Comparison of ENCODE assay signal across 1 cellular context in genomic region chr3:127735767-127736693, GRCh38.
TF ChIP-seq lines count a peak whose summit lies in the region.

No MANE protein-coding gene starts in this region.

TF ChIP-seq in GM12878, 131 proteins besides CTCF, POLR2A, EP300 and RAD21 (continued from another document and continues in another):
- TF ChIP-seq JUNB (IDR thresholded peaks at IDR 0.05) (peak; percentile 71), SIX5 (IDR thresholded peaks at IDR 0.05; ENCODE audit: low read depth, low read length, severe bottlenecking) (no peak), SMC3 (IDR thresholded peaks at IDR 0.05; ENCODE audit: borderline replicate concordance, low read length) (no peak), MAX (IDR thresholded peaks at IDR 0.05; ENCODE audit: low read depth, low read length) (peak; percentile 39; the same call in 1 of the 2 replicates), SREBF1 (IDR thresholded peaks at IDR 0.05; ENCODE audit: low read length) (no peak), MTA2 (IDR thresholded peaks at IDR 0.05; ENCODE audit: low read depth) (peak; percentile 82), EED (IDR thresholded peaks at IDR 0.05; ENCODE audit: low read depth) (peak; percentile 89), NFXL1 (IDR thresholded peaks at IDR 0.05; ENCODE audit: borderline replicate concordance) (no peak), BACH1 (IDR thresholded peaks at IDR 0.05; ENCODE audit: borderline replicate concordance) (0 out of 2 replicates have a peak, but pooled peaks have one; percentile 20), STAT1 (conservative IDR thresholded peaks at IDR 0.05) (no peak), RB1 (IDR thresholded peaks at IDR 0.05; ENCODE audit: borderline replicate concordance) (no peak), JUND (IDR thresholded peaks at IDR 0.05; ENCODE audit: low read depth, low read length) (no peak), CHD4 (IDR thresholded peaks at IDR 0.05) (no peak), HDGF (IDR thresholded peaks at IDR 0.05) (no peak), POLR2AphosphoS5 (IDR thresholded peaks at IDR 0.05; ENCODE audit: low read length) (no peak), RBBP5 (conservative IDR thresholded peaks at IDR 0.05) (no peak), HDAC6 (IDR thresholded peaks at IDR 0.05; ENCODE audit: unreplicated experiment) (no peak), MEF2A (IDR thresholded peaks at IDR 0.05; ENCODE audit: insufficient read depth, low read depth, low read length) (peak; percentile 76), IRF5 (IDR thresholded peaks at IDR 0.05; ENCODE audit: borderline replicate concordance) (no peak), MEF2B (IDR thresholded peaks at IDR 0.05; ENCODE audit: partially characterized antibody, poor library complexity, severe bottlenecking) (peak; percentile 25), NFIC (IDR thresholded peaks at IDR 0.05; ENCODE audit: low read depth, low read length) (peak; percentile 92), BHLHE40 (IDR thresholded peaks at IDR 0.05; ENCODE audit: borderline replicate concordance in 1 of 2, low read depth in 2 of 2, low read length in 1 of 2) (peak; percentile 90 to 92), YBX1 (IDR thresholded peaks at IDR 0.05) (no peak), FOS (IDR thresholded peaks at IDR 0.05; ENCODE audit: borderline replicate concordance, extremely low read depth, insufficient read length) (no peak), ZNF217 (IDR thresholded peaks at IDR 0.05) (no peak), RAD51 (IDR thresholded peaks at IDR 0.05) (peak; percentile 52; the same call in 1 of the 2 replicates), PML (IDR thresholded peaks at IDR 0.05; ENCODE audit: low read length) (0 out of 2 replicates have a peak, but pooled peaks have one; percentile 23), POLR2AphosphoS2 (IDR thresholded peaks at IDR 0.05; ENCODE audit: low read depth, low read length) (no peak), LARP7 (IDR thresholded peaks at IDR 0.05) (no peak), MYB (IDR thresholded peaks at IDR 0.05; ENCODE audit: borderline replicate concordance, low read depth, low read length) (no peak), YY1 (IDR thresholded peaks at IDR 0.05; ENCODE audit: low read depth, low read length) (peak; percentile 72), NKRF (conservative IDR thresholded peaks at IDR 0.05) (0 out of 2 replicates have a peak, but pooled peaks have one; percentile 29), SMAD1 (IDR thresholded peaks at IDR 0.05; ENCODE audit: low read depth, partially characterized antibody) (peak; percentile 85), ZNF207 (IDR thresholded peaks at IDR 0.05; ENCODE audit: borderline replicate concordance) (no peak), NFYA (IDR thresholded peaks at IDR 0.05; ENCODE audit: borderline replicate concordance, low read depth, low read length) (no peak), SPI1 (IDR thresholded peaks at IDR 0.05; ENCODE audit: borderline replicate concordance, insufficient read depth, low read depth, low read length) (peak; percentile 82), SMARCA5 (IDR thresholded peaks at IDR 0.05) (no peak)
- TF ChIP-seq, protein P1, sequence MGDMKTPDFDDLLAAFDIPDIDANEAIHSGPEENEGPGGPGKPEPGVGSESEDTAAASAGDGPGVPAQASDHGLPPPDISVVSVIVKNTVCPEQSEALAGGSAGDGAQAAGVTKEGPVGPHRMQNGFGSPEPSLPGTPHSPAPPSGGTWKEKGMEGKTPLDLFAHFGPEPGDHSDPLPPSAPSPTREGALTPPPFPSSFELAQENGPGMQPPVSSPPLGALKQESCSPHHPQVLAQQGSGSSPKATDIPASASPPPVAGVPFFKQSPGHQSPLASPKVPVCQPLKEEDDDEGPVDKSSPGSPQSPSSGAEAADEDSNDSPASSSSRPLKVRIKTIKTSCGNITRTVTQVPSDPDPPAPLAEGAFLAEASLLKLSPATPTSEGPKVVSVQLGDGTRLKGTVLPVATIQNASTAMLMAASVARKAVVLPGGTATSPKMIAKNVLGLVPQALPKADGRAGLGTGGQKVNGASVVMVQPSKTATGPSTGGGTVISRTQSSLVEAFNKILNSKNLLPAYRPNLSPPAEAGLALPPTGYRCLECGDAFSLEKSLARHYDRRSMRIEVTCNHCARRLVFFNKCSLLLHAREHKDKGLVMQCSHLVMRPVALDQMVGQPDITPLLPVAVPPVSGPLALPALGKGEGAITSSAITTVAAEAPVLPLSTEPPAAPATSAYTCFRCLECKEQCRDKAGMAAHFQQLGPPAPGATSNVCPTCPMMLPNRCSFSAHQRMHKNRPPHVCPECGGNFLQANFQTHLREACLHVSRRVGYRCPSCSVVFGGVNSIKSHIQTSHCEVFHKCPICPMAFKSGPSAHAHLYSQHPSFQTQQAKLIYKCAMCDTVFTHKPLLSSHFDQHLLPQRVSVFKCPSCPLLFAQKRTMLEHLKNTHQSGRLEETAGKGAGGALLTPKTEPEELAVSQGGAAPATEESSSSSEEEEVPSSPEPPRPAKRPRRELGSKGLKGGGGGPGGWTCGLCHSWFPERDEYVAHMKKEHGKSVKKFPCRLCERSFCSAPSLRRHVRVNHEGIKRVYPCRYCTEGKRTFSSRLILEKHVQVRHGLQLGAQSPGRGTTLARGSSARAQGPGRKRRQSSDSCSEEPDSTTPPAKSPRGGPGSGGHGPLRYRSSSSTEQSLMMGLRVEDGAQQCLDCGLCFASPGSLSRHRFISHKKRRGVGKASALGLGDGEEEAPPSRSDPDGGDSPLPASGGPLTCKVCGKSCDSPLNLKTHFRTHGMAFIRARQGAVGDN (IDR thresholded peaks at IDR 0.05) = no peak
- TF ChIP-seq, protein P2, sequence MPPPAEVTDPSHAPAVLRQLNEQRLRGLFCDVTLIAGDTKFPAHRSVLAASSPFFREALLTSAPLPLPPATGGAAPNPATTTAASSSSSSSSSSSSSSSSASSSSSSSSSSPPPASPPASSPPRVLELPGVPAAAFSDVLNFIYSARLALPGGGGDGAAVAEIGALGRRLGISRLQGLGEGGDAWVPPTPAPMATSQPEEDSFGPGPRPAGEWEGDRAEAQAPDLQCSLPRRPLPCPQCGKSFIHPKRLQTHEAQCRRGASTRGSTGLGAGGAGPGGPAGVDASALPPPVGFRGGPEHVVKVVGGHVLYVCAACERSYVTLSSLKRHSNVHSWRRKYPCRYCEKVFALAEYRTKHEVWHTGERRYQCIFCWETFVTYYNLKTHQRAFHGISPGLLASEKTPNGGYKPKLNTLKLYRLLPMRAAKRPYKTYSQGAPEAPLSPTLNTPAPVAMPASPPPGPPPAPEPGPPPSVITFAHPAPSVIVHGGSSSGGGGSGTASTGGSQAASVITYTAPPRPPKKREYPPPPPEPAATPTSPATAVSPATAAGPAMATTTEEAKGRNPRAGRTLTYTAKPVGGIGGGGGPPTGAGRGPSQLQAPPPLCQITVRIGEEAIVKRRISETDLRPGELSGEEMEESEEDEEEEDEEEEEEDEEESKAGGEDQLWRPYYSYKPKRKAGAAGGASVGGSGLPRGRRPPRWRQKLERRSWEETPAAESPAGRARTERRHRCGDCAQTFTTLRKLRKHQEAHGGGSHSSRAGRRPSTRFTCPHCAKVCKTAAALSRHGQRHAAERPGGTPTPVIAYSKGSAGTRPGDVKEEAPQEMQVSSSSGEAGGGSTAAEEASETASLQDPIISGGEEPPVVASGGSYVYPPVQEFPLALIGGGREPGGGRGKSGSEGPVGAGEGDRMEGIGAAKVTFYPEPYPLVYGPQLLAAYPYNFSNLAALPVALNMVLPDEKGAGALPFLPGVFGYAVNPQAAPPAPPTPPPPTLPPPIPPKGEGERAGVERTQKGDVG (CRISPR knock-in tag; IDR thresholded peaks at IDR 0.05) = no peak
- TF ChIP-seq, protein P3, sequence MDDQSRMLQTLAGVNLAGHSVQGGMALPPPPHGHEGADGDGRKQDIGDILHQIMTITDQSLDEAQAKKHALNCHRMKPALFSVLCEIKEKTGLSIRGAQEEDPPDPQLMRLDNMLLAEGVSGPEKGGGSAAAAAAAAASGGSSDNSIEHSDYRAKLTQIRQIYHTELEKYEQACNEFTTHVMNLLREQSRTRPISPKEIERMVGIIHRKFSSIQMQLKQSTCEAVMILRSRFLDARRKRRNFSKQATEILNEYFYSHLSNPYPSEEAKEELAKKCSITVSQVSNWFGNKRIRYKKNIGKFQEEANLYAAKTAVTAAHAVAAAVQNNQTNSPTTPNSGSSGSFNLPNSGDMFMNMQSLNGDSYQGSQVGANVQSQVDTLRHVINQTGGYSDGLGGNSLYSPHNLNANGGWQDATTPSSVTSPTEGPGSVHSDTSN (IDR thresholded peaks at IDR 0.05; ENCODE audit: insufficient replicate concordance, low read depth, low read length) = no peak
- TF ChIP-seq, protein P4, sequence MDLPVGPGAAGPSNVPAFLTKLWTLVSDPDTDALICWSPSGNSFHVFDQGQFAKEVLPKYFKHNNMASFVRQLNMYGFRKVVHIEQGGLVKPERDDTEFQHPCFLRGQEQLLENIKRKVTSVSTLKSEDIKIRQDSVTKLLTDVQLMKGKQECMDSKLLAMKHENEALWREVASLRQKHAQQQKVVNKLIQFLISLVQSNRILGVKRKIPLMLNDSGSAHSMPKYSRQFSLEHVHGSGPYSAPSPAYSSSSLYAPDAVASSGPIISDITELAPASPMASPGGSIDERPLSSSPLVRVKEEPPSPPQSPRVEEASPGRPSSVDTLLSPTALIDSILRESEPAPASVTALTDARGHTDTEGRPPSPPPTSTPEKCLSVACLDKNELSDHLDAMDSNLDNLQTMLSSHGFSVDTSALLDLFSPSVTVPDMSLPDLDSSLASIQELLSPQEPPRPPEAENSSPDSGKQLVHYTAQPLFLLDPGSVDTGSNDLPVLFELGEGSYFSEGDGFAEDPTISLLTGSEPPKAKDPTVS (IDR thresholded peaks at IDR 0.05; ENCODE audit: low read depth, low read length) = no peak
- TF ChIP-seq, protein P5, sequence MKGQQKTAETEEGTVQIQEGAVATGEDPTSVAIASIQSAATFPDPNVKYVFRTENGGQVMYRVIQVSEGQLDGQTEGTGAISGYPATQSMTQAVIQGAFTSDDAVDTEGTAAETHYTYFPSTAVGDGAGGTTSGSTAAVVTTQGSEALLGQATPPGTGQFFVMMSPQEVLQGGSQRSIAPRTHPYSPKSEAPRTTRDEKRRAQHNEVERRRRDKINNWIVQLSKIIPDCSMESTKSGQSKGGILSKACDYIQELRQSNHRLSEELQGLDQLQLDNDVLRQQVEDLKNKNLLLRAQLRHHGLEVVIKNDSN (IDR thresholded peaks at IDR 0.05; ENCODE audit: borderline replicate concordance, extremely low read length, insufficient read depth, low read depth, low read length) = no peak
- TF ChIP-seq, protein P6, sequence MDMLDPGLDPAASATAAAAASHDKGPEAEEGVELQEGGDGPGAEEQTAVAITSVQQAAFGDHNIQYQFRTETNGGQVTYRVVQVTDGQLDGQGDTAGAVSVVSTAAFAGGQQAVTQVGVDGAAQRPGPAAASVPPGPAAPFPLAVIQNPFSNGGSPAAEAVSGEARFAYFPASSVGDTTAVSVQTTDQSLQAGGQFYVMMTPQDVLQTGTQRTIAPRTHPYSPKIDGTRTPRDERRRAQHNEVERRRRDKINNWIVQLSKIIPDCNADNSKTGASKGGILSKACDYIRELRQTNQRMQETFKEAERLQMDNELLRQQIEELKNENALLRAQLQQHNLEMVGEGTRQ (IDR thresholded peaks at IDR 0.05; ENCODE audit: borderline replicate concordance, low read depth, low read length) = no peak; the same call in 1 of the 2 replicates
- TF ChIP-seq, protein P7, sequence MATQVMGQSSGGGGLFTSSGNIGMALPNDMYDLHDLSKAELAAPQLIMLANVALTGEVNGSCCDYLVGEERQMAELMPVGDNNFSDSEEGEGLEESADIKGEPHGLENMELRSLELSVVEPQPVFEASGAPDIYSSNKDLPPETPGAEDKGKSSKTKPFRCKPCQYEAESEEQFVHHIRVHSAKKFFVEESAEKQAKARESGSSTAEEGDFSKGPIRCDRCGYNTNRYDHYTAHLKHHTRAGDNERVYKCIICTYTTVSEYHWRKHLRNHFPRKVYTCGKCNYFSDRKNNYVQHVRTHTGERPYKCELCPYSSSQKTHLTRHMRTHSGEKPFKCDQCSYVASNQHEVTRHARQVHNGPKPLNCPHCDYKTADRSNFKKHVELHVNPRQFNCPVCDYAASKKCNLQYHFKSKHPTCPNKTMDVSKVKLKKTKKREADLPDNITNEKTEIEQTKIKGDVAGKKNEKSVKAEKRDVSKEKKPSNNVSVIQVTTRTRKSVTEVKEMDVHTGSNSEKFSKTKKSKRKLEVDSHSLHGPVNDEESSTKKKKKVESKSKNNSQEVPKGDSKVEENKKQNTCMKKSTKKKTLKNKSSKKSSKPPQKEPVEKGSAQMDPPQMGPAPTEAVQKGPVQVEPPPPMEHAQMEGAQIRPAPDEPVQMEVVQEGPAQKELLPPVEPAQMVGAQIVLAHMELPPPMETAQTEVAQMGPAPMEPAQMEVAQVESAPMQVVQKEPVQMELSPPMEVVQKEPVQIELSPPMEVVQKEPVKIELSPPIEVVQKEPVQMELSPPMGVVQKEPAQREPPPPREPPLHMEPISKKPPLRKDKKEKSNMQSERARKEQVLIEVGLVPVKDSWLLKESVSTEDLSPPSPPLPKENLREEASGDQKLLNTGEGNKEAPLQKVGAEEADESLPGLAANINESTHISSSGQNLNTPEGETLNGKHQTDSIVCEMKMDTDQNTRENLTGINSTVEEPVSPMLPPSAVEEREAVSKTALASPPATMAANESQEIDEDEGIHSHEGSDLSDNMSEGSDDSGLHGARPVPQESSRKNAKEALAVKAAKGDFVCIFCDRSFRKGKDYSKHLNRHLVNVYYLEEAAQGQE (IDR thresholded peaks at IDR 0.05; ENCODE audit: low read depth, low read length) = no peak
